In genomic region chr3:49616491-49616941, GRCh38 we compare ENCODE assay signal across 1 cellular context.
TF ChIP-seq lines count a peak whose summit lies in the region.

No MANE protein-coding gene starts in this region.

TF ChIP-seq in SK-N-SH, 30 proteins besides CTCF, POLR2A, EP300 and RAD21 (continued from another document):
- TF ChIP-seq USF1 (IDR thresholded peaks at IDR 0.05; ENCODE audit: borderline replicate concordance, low read depth), result no peak
- no peak for TF ChIP-seq MXI1 (IDR thresholded peaks at IDR 0.05; ENCODE audit: low read depth, low read length)
- 0 out of 2 replicates have a peak, but pooled peaks have one; percentile 29 for TF ChIP-seq MAX (IDR thresholded peaks at IDR 0.05; ENCODE audit: low read depth)
- TF ChIP-seq PBX3 (IDR thresholded peaks at IDR 0.05), result no peak
- 0 out of 2 replicates have a peak, but pooled peaks have one; percentile 19 for TF ChIP-seq TCF12 (IDR thresholded peaks at IDR 0.05)
- TF ChIP-seq SIN3A (IDR thresholded peaks at IDR 0.05; ENCODE audit: borderline replicate concordance, low read depth, low read length), result no peak
